In the genomic region with DNA sequence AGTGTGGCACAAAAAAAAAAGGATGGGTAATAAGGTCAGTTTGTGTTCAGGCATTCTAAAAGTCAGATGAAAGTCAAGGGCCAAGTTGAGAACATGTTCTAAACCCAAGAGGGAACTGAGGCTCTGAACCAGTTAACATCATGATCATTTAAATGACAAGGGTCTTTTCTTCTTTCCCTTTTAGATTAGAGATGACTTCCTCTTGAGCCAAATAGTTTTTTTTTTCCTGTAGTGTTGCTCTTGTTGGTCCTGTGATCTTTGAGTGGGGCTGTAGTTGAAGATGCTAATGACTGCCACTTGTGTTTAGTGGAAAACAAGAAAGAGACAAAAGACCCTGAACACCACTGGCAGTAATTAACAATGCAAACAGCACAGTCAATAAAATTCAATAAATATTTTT, we compare ENCODE assay signal across 1 cellular context.
TF ChIP-seq lines count a peak whose summit lies in the region.

No MANE protein-coding gene starts in this region.

TF ChIP-seq in GM23338, 12 proteins besides CTCF, POLR2A, EP300 and RAD21 (continued from another document):
- TF ChIP-seq, protein P1, sequence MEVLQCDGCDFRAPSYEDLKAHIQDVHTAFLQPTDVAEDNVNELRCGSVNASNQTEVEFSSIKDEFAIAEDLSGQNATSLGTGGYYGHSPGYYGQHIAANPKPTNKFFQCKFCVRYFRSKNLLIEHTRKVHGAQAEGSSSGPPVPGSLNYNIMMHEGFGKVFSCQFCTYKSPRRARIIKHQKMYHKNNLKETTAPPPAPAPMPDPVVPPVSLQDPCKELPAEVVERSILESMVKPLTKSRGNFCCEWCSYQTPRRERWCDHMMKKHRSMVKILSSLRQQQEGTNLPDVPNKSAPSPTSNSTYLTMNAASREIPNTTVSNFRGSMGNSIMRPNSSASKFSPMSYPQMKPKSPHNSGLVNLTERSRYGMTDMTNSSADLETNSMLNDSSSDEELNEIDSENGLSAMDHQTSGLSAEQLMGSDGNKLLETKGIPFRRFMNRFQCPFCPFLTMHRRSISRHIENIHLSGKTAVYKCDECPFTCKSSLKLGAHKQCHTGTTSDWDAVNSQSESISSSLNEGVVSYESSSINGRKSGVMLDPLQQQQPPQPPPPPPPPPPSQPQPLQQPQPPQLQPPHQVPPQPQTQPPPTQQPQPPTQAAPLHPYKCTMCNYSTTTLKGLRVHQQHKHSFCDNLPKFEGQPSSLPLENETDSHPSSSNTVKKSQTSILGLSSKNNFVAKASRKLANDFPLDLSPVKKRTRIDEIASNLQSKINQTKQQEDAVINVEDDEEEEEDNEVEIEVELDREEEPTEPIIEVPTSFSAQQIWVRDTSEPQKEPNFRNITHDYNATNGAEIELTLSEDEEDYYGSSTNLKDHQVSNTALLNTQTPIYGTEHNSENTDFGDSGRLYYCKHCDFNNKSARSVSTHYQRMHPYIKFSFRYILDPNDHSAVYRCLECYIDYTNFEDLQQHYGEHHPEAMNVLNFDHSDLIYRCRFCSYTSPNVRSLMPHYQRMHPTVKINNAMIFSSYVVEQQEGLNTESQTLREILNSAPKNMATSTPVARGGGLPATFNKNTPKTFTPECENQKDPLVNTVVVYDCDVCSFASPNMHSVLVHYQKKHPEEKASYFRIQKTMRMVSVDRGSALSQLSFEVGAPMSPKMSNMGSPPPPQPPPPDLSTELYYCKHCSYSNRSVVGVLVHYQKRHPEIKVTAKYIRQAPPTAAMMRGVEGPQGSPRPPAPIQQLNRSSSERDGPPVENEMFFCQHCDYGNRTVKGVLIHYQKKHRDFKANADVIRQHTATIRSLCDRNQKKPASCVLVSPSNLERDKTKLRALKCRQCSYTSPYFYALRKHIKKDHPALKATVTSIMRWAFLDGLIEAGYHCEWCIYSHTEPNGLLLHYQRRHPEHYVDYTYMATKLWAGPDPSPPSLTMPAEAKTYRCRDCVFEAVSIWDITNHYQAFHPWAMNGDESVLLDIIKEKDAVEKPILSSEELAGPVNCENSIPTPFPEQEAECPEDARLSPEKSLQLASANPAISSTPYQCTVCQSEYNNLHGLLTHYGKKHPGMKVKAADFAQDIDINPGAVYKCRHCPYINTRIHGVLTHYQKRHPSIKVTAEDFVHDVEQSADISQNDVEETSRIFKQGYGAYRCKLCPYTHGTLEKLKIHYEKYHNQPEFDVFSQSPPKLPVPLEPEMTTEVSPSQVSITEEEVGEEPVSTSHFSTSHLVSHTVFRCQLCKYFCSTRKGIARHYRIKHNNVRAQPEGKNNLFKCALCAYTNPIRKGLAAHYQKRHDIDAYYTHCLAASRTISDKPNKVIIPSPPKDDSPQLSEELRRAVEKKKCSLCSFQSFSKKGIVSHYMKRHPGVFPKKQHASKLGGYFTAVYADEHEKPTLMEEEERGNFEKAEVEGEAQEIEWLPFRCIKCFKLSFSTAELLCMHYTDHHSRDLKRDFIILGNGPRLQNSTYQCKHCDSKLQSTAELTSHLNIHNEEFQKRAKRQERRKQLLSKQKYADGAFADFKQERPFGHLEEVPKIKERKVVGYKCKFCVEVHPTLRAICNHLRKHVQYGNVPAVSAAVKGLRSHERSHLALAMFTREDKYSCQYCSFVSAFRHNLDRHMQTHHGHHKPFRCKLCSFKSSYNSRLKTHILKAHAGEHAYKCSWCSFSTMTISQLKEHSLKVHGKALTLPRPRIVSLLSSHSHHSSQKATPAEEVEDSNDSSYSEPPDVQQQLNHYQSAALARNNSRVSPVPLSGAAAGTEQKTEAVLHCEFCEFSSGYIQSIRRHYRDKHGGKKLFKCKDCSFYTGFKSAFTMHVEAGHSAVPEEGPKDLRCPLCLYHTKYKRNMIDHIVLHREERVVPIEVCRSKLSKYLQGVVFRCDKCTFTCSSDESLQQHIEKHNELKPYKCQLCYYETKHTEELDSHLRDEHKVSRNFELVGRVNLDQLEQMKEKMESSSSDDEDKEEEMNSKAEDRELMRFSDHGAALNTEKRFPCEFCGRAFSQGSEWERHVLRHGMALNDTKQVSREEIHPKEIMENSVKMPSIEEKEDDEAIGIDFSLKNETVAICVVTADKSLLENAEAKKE (CRISPR knock-in tag; IDR thresholded peaks at IDR 0.05): 0 out of 2 replicates have a peak, but pooled peaks have one; percentile 12
- TF ChIP-seq NANOG (IDR thresholded peaks at IDR 0.05; ENCODE audit: borderline replicate concordance): peak; percentile 31; the same call in 1 of the 2 replicates
